15 cellular contexts compared by ENCODE assay signal in genomic region chr1:27074175-27074780, GRCh38.
DNase-seq lines count a peak whose midpoint lies in the region; ATAC-seq and TF ChIP-seq lines count a peak whose summit lies in the region.
"Had no signal": no experiment of that assay in that cellular context is flagged by ENCODE, and none has a peak within 500 bp of the region (broad histone marks: within the 10 kb centered on the region; RNA-seq: fewer than 3 reads in every experiment).

No MANE protein-coding gene starts in this region.

- H2AFZ ChIP-seq in HCT116 (ENCODE audit: low read depth, low read length, poor library complexity, severe bottlenecking) = no peak overlapping the region
- no peak overlapping the region for H2AFZ ChIP-seq in Karpas-422 (ENCODE audit: low read length)

- H3K4me1 ChIP-seq in HCT116 (ENCODE audit: control insufficient read depth in 1 of 2, insufficient read depth in 2 of 2, low read length in 2 of 2) (peaks cover 8 to 12% of the 10 kb centered on the region in 2 experiments), Karpas-422 (ENCODE audit: low read length) (no peaks in the 10 kb centered on the region)
- H3K4me1 ChIP-seq: BE2C, prostate gland had no signal

- H3K4me2 ChIP-seq in HCT116 (ENCODE audit: low read length) (peak overlapping the region; percentile 36; the same call in 1 of the 2 replicates), Karpas-422 (ENCODE audit: low read depth, low read length, poor library complexity, severe bottlenecking) (no peak overlapping the region)

- POLR2A ChIA-PET in HCT116 (lab: Charles Lee) = no interaction called here

- H3K27me3 ChIP-seq in HCT116 (ENCODE audit: insufficient read depth, low read length) (no peaks in the 10 kb centered on the region), Karpas-422 (ENCODE audit: low read length) (no peaks in the 10 kb centered on the region)
- H3K27me3 ChIP-seq: BE2C had no signal

- TF ChIP-seq RAD21 in HCT116 (IDR thresholded peaks at IDR 0.05; ENCODE audit: low read depth) = no peak

- TF ChIP-seq POLR2A in HCT116 (IDR thresholded peaks at IDR 0.05; ENCODE audit: borderline replicate concordance, extremely low read depth, insufficient read depth, insufficient read length) = no peak

- RAD21 ChIA-PET in HCT116 (lab: Charles Lee; ENCODE audit: low non-redundant PET in 1 of 2, low total read pairs in 2 of 2, uncharacterized antibody in 2 of 2, unreplicated experiment in 2 of 2) = no interaction called here

- DNase-seq in AG08395 (ENCODE audit: low spot score) (peak; percentile 36), HCT116 (ENCODE audit: low read depth, low spot score) (no peak), SW480 (ENCODE audit: low spot score) (peak; percentile 14), inferior parietal cortex (ENCODE audit: extremely low spot score) (peak; percentile 18), Karpas-422 (no peak), cerebellum (ENCODE audit: low spot score) (no peak), NCI-H146 treated with DMSO at 0.1 percent for 48 hours (lab: John Stamatoyannopoulos, UW; ENCODE audit: unreplicated experiment) (no peak), NCI-H187 treated with DMSO at 0.1 percent for 48 hours (lab: John Stamatoyannopoulos, UW) (no peak)
- DNase-seq: BE2C, cerebellar nuclear complex, H7, NCI-H1436, NCI-H526 treated with DMSO at 0.1 percent for 48 hours, WERI-Rb-1 had no signal

- BruUV-seq in HCT116 (replicated peaks; lab: Mats Ljungman, UMichigan) = no TSS peak

- H3K9ac ChIP-seq in HCT116 (ENCODE audit: low read length) (no peak overlapping the region), Karpas-422 (ENCODE audit: low read length) (no peak overlapping the region)

- H4K20me1 ChIP-seq in HCT116 (ENCODE audit: insufficient read depth) (no peaks in the 10 kb centered on the region), Karpas-422 (ENCODE audit: insufficient read depth, low read depth, low read length) (no peaks in the 10 kb centered on the region)

- H3K9me3 ChIP-seq in HCT116 (ENCODE audit: control insufficient read depth in 1 of 2, insufficient read depth in 1 of 2, low read depth in 1 of 2, low read length in 2 of 2) (no peaks in the 10 kb centered on the region), Karpas-422 (ENCODE audit: low read length) (no peaks in the 10 kb centered on the region)
- H3K9me3 ChIP-seq: BE2C, prostate gland had no signal

- CTCF ChIA-PET in HCT116 (lab: Charles Lee) = interaction anchor here (1.9 kb wide), 1 partner anchor 23 kb away, joined by 4 read pairs; no protein-coding TSS in a partner anchor

- H3K36me3 ChIP-seq in HCT116 (ENCODE audit: control insufficient read depth in 1 of 2, insufficient read depth in 2 of 2, low read length in 2 of 2) = no peaks in the 10 kb centered on the region
- no peaks in the 10 kb centered on the region for H3K36me3 ChIP-seq in Karpas-422 (ENCODE audit: insufficient read depth, low read length)
- H3K36me3 ChIP-seq: BE2C, prostate gland, WERI-Rb-1 had no signal

- intact Hi-C loops in HCT116 (cut with micrococcal nuclease) = no loop called here

- peak; percentile 60 for ATAC-seq in HCT116

- H3K27ac ChIP-seq in HCT116 (ENCODE audit: low read depth, low read length) = no peak overlapping the region
- H3K27ac ChIP-seq in Karpas-422 (ENCODE audit: low read length) = no peak overlapping the region
- H3K27ac ChIP-seq: prostate gland, WERI-Rb-1 had no signal

- H3K9me2 ChIP-seq in HCT116 (ENCODE audit: insufficient read depth) (no peaks in the 10 kb centered on the region), Karpas-422 (replicated peaks; ENCODE audit: insufficient read depth, low read length) (no peaks in the 10 kb centered on the region)

- no peaks in the 10 kb centered on the region for H3K79me2 ChIP-seq in HCT116 (ENCODE audit: insufficient read depth, low read length)
- no peaks in the 10 kb centered on the region for H3K79me2 ChIP-seq in Karpas-422 (ENCODE audit: low read length)

- TF ChIP-seq CTCF in HCT116 (IDR thresholded peaks at IDR 0.05 in 2 of 3, conservative IDR thresholded peaks at IDR 0.05 in 1 of 3; ENCODE audit: borderline replicate concordance in 1 of 3, insufficient read depth in 1 of 3, low read depth in 2 of 3, low read length in 2 of 3) = no peak

- H3K4me3 ChIP-seq in HCT116 (replicated peaks in 1 of 2; ENCODE audit: low read depth in 1 of 2, low read length in 2 of 2) = no peak overlapping the region
- no peak overlapping the region for H3K4me3 ChIP-seq in Karpas-422 (ENCODE audit: low read length)
- H3K4me3 ChIP-seq: prostate gland had no signal

TF ChIP-seq in HCT116, 20 proteins besides CTCF, POLR2A, EP300 and RAD21:
- TF ChIP-seq FOSL1 (IDR thresholded peaks at IDR 0.05; ENCODE audit: low read depth) = peak; percentile 49
- TF ChIP-seq TCF7L2 (IDR thresholded peaks at IDR 0.05; ENCODE audit: borderline replicate concordance, extremely low read depth, insufficient read depth, insufficient read length) = no peak

Comparison
In these comparisons a context has a peak if more than half of its experiments do, and no peak if none do; other contexts are left out.
1. DNase-seq: peak in AG08395 (single experiment), SW480 (single experiment) and inferior parietal cortex (single experiment); none in HCT116 (single experiment), Karpas-422 (single experiment), cerebellum (single experiment), NCI-H146 treated with DMSO at 0.1 percent for 48 hours (single experiment) and NCI-H187 treated with DMSO at 0.1 percent for 48 hours (single experiment).